Comparison of ENCODE assay signal across 1 cellular context in the genomic region with DNA sequence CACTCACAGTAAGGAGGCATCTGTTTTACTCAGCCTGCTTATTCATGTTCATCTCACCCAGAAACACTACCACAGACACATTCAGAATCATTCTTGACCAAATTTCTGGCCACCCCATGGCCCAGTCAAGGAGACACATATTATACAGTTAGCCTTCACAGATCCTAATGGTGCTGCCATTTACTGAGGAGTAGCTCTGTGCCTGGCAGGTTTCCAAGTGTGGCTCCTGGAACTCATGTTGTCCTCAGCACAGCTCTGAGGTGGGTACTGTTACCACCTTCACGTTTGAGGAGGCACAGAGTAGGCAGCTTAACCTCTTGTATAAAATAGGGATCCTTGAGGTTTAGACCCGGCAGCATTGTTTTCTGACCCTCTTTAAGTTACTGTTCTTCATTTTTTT.
TF ChIP-seq lines count a peak whose summit lies in the region.

No MANE protein-coding gene starts in this region.

TF ChIP-seq in GM12878, 131 proteins besides CTCF, POLR2A, EP300 and RAD21:
- no peak for TF ChIP-seq EGR1 (IDR thresholded peaks at IDR 0.05; ENCODE audit: borderline replicate concordance in 1 of 2, low read depth in 2 of 2, low read length in 2 of 2)
- TF ChIP-seq, protein P1, sequence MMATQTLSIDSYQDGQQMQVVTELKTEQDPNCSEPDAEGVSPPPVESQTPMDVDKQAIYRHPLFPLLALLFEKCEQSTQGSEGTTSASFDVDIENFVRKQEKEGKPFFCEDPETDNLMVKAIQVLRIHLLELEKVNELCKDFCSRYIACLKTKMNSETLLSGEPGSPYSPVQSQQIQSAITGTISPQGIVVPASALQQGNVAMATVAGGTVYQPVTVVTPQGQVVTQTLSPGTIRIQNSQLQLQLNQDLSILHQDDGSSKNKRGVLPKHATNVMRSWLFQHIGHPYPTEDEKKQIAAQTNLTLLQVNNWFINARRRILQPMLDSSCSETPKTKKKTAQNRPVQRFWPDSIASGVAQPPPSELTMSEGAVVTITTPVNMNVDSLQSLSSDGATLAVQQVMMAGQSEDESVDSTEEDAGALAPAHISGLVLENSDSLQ (IDR thresholded peaks at IDR 0.05): 0 out of 2 replicates have a peak, but pooled peaks have one; percentile 23
